13 cellular contexts compared by ENCODE assay signal in genomic region chr4:69984030-69984443, GRCh38. TPM values are rescaled to one million over a fixed set of nuclear protein-coding genes. Genes with fewer than 3 reads are reported as not detected.
DNase-seq lines count a peak whose midpoint lies in the region; ATAC-seq and TF ChIP-seq lines count a peak whose summit lies in the region.
"Had no signal": no experiment of that assay in that cellular context is flagged by ENCODE, and none has a peak within 500 bp of the region (broad histone marks: within the 10 kb centered on the region; RNA-seq: fewer than 3 reads in every experiment).

No MANE protein-coding gene starts in this region.

- H3K27me3 Mint-ChIP-seq in activated CD4-positive, alpha-beta T cell treated with anti-CD3 and anti-CD28 coated beads, Interleukin-2, amount 10 ng/mL, durations not matched to agents 24 days and 14 days = no peaks in the 10 kb centered on the region
- H3K27me3 Mint-ChIP-seq: dendritic cell treated with granulocyte-macrophage colony-stimulating factor and Interleukin-4, amounts not matched to agents 40 ng/mL and 50 ng/mL, for 4 days had no signal

- H3K27ac ChIP-seq in 22Rv1 (peak overlapping the region; percentile 59), hepatocyte (no peak overlapping the region), smooth muscle cell (ENCODE audit: low read depth) (no peak overlapping the region)
- H3K27ac ChIP-seq: neutrophil had no signal

- H3K4me3 Mint-ChIP-seq in activated CD4-positive, alpha-beta T cell treated with anti-CD3 and anti-CD28 coated beads, Interleukin-2, amount 10 ng/mL, durations not matched to agents 24 days and 14 days = no peak overlapping the region
- H3K4me3 Mint-ChIP-seq: dendritic cell treated with granulocyte-macrophage colony-stimulating factor and Interleukin-4, amounts not matched to agents 40 ng/mL and 50 ng/mL, for 4 days; T-helper 1 cell treated with Interleukin-12 subunit alpha and Interleukin-12 subunit beta and Interleukin-4 antibody, amounts not matched to agents 30 μg/mL and 1 μg/mL, for 36 hours had no signal

- no peak overlapping the region for H3K4me2 ChIP-seq in hepatocyte
- H3K4me2 ChIP-seq in smooth muscle cell = no peak overlapping the region

- no peaks in the 10 kb centered on the region for H3K4me1 Mint-ChIP-seq in activated CD4-positive, alpha-beta T cell treated with anti-CD3 and anti-CD28 coated beads, Interleukin-2, amount 10 ng/mL, durations not matched to agents 24 days and 14 days

- intact Hi-C loops in activated CD4-positive, alpha-beta T cell treated with anti-CD3 and anti-CD28 coated beads, Interleukin-2, amount 10 ng/mL, durations not matched to agents 24 days and 14 days (cut with micrococcal nuclease) = no loop called here

- H3K9me2 ChIP-seq in hepatocyte (replicated peaks; ENCODE audit: insufficient read depth) = no peaks in the 10 kb centered on the region

- no peak overlapping the region for H2AFZ ChIP-seq in hepatocyte
- H2AFZ ChIP-seq in smooth muscle cell (ENCODE audit: low read depth) = no peak overlapping the region

- no peak overlapping the region for H3K4me3 ChIP-seq in hepatocyte
- no peak overlapping the region for H3K4me3 ChIP-seq in smooth muscle cell

- no peaks in the 10 kb centered on the region for H3K36me3 Mint-ChIP-seq in activated CD4-positive, alpha-beta T cell treated with anti-CD3 and anti-CD28 coated beads, Interleukin-2, amount 10 ng/mL, durations not matched to agents 24 days and 14 days (ENCODE audit: low read depth)

- no peaks in the 10 kb centered on the region for H3K79me2 ChIP-seq in hepatocyte
- no peaks in the 10 kb centered on the region for H3K79me2 ChIP-seq in smooth muscle cell (ENCODE audit: low read depth)

- no peaks in the 10 kb centered on the region for H4K20me1 ChIP-seq in hepatocyte (ENCODE audit: insufficient read depth, poor library complexity, severe bottlenecking)
- H4K20me1 ChIP-seq in smooth muscle cell (ENCODE audit: low read depth) = no peaks in the 10 kb centered on the region

- no peaks in the 10 kb centered on the region for H3K9me3 ChIP-seq in hepatocyte (ENCODE audit: low read depth)
- no peaks in the 10 kb centered on the region for H3K9me3 ChIP-seq in smooth muscle cell (replicated peaks; ENCODE audit: low read depth)
- H3K9me3 ChIP-seq: neutrophil had no signal

- DNase-seq in NCI-H69 (lab: John Stamatoyannopoulos, UW) (peak; percentile 52), hepatocyte (ENCODE audit: low spot score) (peak; percentile 64), OCI-M1 (lab: John Stamatoyannopoulos, UW) (no peak), smooth muscle cell (lab: John Stamatoyannopoulos, UW; ENCODE audit: unreplicated experiment) (no peak)
- DNase-seq in activated CD4-positive, alpha-beta T cell treated with anti-CD3 and anti-CD28 coated beads, Interleukin-2, amount 10 ng/mL, durations not matched to agents 24 days and 14 days = no peak

- H3K4me1 ChIP-seq in hepatocyte (ENCODE audit: insufficient read depth) (no peaks in the 10 kb centered on the region), smooth muscle cell (ENCODE audit: low read depth) (no peaks in the 10 kb centered on the region)

- no peak overlapping the region for H3K27ac Mint-ChIP-seq in activated CD4-positive, alpha-beta T cell treated with anti-CD3 and anti-CD28 coated beads, Interleukin-2, amount 10 ng/mL, durations not matched to agents 24 days and 14 days
- H3K27ac Mint-ChIP-seq: dendritic cell treated with granulocyte-macrophage colony-stimulating factor and Interleukin-4, amounts not matched to agents 40 ng/mL and 50 ng/mL, for 4 days; T-helper 1 cell treated with Interleukin-12 subunit alpha and Interleukin-12 subunit beta and Interleukin-4 antibody, amounts not matched to agents 30 μg/mL and 1 μg/mL, for 36 hours had no signal

- no peak for TF ChIP-seq CTCF in 22Rv1 (IDR thresholded peaks at IDR 0.05)
- no peak for TF ChIP-seq CTCF in hepatocyte (IDR thresholded peaks at IDR 0.05; ENCODE audit: poor library complexity)
- TF ChIP-seq CTCF in smooth muscle cell (IDR thresholded peaks at IDR 0.05; ENCODE audit: borderline replicate concordance, insufficient read depth, poor library complexity, severe bottlenecking) = no peak

- H3K27me3 ChIP-seq in hepatocyte (no peaks in the 10 kb centered on the region), smooth muscle cell (ENCODE audit: low read depth) (no peaks in the 10 kb centered on the region)
- H3K27me3 ChIP-seq: neutrophil had no signal

- WGBS in hepatocyte (ENCODE audit: low lambda C conversion rate, missing lambda C conversion rate) = 54% methylated on average over 2 of the region's 2 CpGs
- 85% methylated on average over 2 of the region's 2 CpGs for WGBS in smooth muscle cell (ENCODE audit: low lambda C conversion rate)

- H3K9me3 Mint-ChIP-seq in activated CD4-positive, alpha-beta T cell treated with anti-CD3 and anti-CD28 coated beads, Interleukin-2, amount 10 ng/mL, durations not matched to agents 24 days and 14 days = no peaks in the 10 kb centered on the region
- H3K9me3 Mint-ChIP-seq: dendritic cell treated with granulocyte-macrophage colony-stimulating factor and Interleukin-4, amounts not matched to agents 40 ng/mL and 50 ng/mL, for 4 days; T-helper 1 cell treated with Interleukin-12 subunit alpha and Interleukin-12 subunit beta and Interleukin-4 antibody, amounts not matched to agents 30 μg/mL and 1 μg/mL, for 36 hours had no signal

- no peaks in the 10 kb centered on the region for H3F3A ChIP-seq in smooth muscle cell (ENCODE audit: low read depth)

- H3K36me3 ChIP-seq in hepatocyte (replicated peaks; ENCODE audit: insufficient read depth, low read depth) (no peaks in the 10 kb centered on the region), smooth muscle cell (ENCODE audit: low read depth) (no peaks in the 10 kb centered on the region)
- H3K36me3 ChIP-seq: neutrophil had no signal

- H3K9ac ChIP-seq in smooth muscle cell (ENCODE audit: low read depth) = no peak overlapping the region

- ATAC-seq in GM21717 (IDR thresholded peaks at IDR 0.05; ENCODE audit: unreplicated experiment) (peak; percentile 81), GM21528 (IDR thresholded peaks at IDR 0.05; ENCODE audit: low FRiP score, unreplicated experiment) (no peak)

RNA-seq across cellular contexts. Expression of gene STATH, which starts 11.7 kb away (rescaled TPM):
- total RNA-seq in hepatocyte (not detected in 2 replicates), smooth muscle cell (not detected in 2 replicates)
- polyA plus RNA-seq in hepatocyte (not detected in 2 replicates), smooth muscle cell (not detected in 2 replicates)
- not detected in 2 replicates for total RNA-seq in activated CD4-positive, alpha-beta T cell treated with anti-CD3 and anti-CD28 coated beads, Interleukin-2, amount 10 ng/mL, durations not matched to agents 24 days and 14 days
- total RNA-seq: temporal lobe had no signal
- polyA plus RNA-seq: BJ had no signal

RNA-seq across cellular contexts. Expression of gene CSN2, which starts 18.5 kb away (rescaled TPM):
- total RNA-seq in hepatocyte = not detected in 2 replicates
- not detected in 2 replicates for polyA plus RNA-seq in hepatocyte
- not detected in 2 replicates for total RNA-seq in smooth muscle cell
- polyA plus RNA-seq in smooth muscle cell = not detected in 2 replicates
- not detected in 2 replicates for total RNA-seq in activated CD4-positive, alpha-beta T cell treated with anti-CD3 and anti-CD28 coated beads, Interleukin-2, amount 10 ng/mL, durations not matched to agents 24 days and 14 days
- total RNA-seq: temporal lobe had no signal
- polyA plus RNA-seq: BJ had no signal

RNA-seq across cellular contexts. Expression of gene HTN3, which starts 44.2 kb away (rescaled TPM):
- total RNA-seq in hepatocyte (not detected in 2 replicates), smooth muscle cell (1.1 TPM in 1 of 2 replicates, not detected in the other)
- polyA plus RNA-seq in hepatocyte (not detected in 2 replicates), smooth muscle cell (2.9 TPM in 1 of 2 replicates, not detected in the other)
- not detected in 2 replicates for total RNA-seq in activated CD4-positive, alpha-beta T cell treated with anti-CD3 and anti-CD28 coated beads, Interleukin-2, amount 10 ng/mL, durations not matched to agents 24 days and 14 days
- total RNA-seq: temporal lobe had no signal
- polyA plus RNA-seq: BJ had no signal

RNA-seq across cellular contexts. Expression of gene CSN1S1, which starts 53.2 kb away (rescaled TPM):
- total RNA-seq in hepatocyte (not detected in 2 replicates), smooth muscle cell (not detected in 2 replicates)
- polyA plus RNA-seq in hepatocyte (not detected in 2 replicates), smooth muscle cell (not detected in 2 replicates)
- total RNA-seq in activated CD4-positive, alpha-beta T cell treated with anti-CD3 and anti-CD28 coated beads, Interleukin-2, amount 10 ng/mL, durations not matched to agents 24 days and 14 days = not detected in 2 replicates
- total RNA-seq: temporal lobe had no signal
- polyA plus RNA-seq: BJ had no signal

Comparison
In these comparisons a context has a peak if more than half of its experiments do, and no peak if none do; other contexts are left out.
1. DNase-seq: peak in NCI-H69 (single experiment) and hepatocyte (single experiment); none in OCI-M1 (single experiment), smooth muscle cell (single experiment) and activated CD4-positive, alpha-beta T cell treated with anti-CD3 and anti-CD28 coated beads, Interleukin-2, amount 10 ng/mL, durations not matched to agents 24 days and 14 days (single experiment).